33 cellular contexts compared by ENCODE assay signal in the genomic region with DNA sequence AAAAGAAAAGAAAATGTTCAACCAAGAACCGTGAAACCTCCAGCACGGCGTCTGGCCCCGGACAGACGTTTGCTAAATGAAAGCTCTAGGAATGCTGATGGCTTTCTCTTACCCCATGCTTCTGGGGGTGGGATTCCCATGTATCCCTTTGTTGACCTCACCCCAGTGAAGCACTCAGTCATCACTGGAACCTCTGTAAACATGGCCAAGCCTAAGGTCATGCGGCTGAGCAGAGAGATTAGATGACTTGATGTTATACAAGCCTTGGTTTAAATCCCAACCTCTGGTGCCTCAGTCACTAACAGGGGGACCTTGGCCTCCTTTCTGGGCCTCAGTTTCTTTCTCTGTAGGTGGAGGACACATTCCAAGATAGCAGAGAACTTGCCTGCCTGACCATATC. TPM values are rescaled to one million over a fixed set of nuclear protein-coding genes. Genes with fewer than 3 reads are reported as not detected.
"Had no signal": no experiment of that assay in that cellular context is flagged by ENCODE, and none has a peak within 500 bp of the region (broad histone marks: within the 10 kb centered on the region; RNA-seq: fewer than 3 reads in every experiment).

No MANE protein-coding gene starts in this region.

- H3K9me3 ChIP-seq: colonic mucosa, esophagus squamous epithelium, gastrocnemius medialis, heart right ventricle, left lung, lower lobe of right lung, mucosa of descending colon had no signal

- FAIRE-seq: endometrium, islet of Langerhans, keratinocyte had no signal

- H3K4me3 ChIP-seq: colonic mucosa, esophagus squamous epithelium, gastrocnemius medialis, heart right ventricle, left lung, lower lobe of right lung, mucosa of descending colon had no signal

- H3K36me3 Mint-ChIP-seq: mesothelial cell of epicardium, naive B cell had no signal

- H3K27ac Mint-ChIP-seq: dendritic cell treated with granulocyte-macrophage colony-stimulating factor and Interleukin-4, amounts not matched to agents 40 ng/mL and 50 ng/mL, for 4 days; endodermal cell; mesothelial cell of epicardium; naive B cell had no signal

- DNase-seq: colonic mucosa; cortex of kidney; effector CD8-positive, alpha-beta T cell; effector memory CD8-positive, alpha-beta T cell; erythroblast; esophagus squamous epithelium; foreskin fibroblast; foreskin melanocyte; glutamatergic neuron; head of caudate nucleus; heart right ventricle; hippocampal formation; left cardiac atrium; left lung; left ventricle myocardium superior; mesenchymal stem cell; naive B cell had no signal

- H3K36me3 ChIP-seq: colonic mucosa, esophagus squamous epithelium, gastrocnemius medialis, heart right ventricle, left lung, lower lobe of right lung had no signal

- H3K27me3 ChIP-seq: colonic mucosa, gastrocnemius medialis had no signal

- H3K4me3 Mint-ChIP-seq: dendritic cell treated with granulocyte-macrophage colony-stimulating factor and Interleukin-4, amounts not matched to agents 40 ng/mL and 50 ng/mL, for 4 days; effector memory CD8-positive, alpha-beta T cell; endodermal cell; mesothelial cell of epicardium; naive B cell had no signal

- ATAC-seq: effector memory CD8-positive, alpha-beta T cell; esophagus mucosa; gastrocnemius medialis; heart right ventricle; left cardiac atrium; left lung; left ventricle myocardium superior; lower lobe of right lung; mucosa of descending colon had no signal

- H3K27ac ChIP-seq: colonic mucosa, epithelial cell of prostate, esophagus squamous epithelium, gastrocnemius medialis, heart right ventricle, left lung, lower lobe of right lung had no signal

- H3K9me3 Mint-ChIP-seq: dendritic cell treated with granulocyte-macrophage colony-stimulating factor and Interleukin-4, amounts not matched to agents 40 ng/mL and 50 ng/mL, for 4 days; effector memory CD8-positive, alpha-beta T cell; endodermal cell; mesothelial cell of epicardium; naive B cell had no signal

RNA-seq across cellular contexts. Expression of a gene that starts 2.8 kb away (rescaled TPM):
- total RNA-seq: lung microvascular endothelial cell had no signal

RNA-seq across cellular contexts. Expression of a gene that starts 28.2 kb away (rescaled TPM):
- total RNA-seq: dermis microvascular lymphatic vessel endothelial cell, endodermal cell, glomerular endothelial cell, lung microvascular endothelial cell, mesenteric fat pad, myocyte had no signal
